In genomic region chr11:83014951-83015350, GRCh38 we compare ENCODE assay signal across 22 cellular contexts.
"Had no signal": no experiment of that assay in that cellular context is flagged by ENCODE, and none has a peak within 500 bp of the region (broad histone marks: within the 10 kb centered on the region; RNA-seq: fewer than 3 reads in every experiment).

No MANE protein-coding gene starts in this region.

- ATAC-seq: activated naive CD4-positive, alpha-beta T cell treated with anti-CD3 and anti-CD28 coated beads, Interleukin-2, amount 50 U/mL, for 72 hours; left cardiac atrium; lower lobe of right lung had no signal

- H3K4me3 ChIP-seq: cardiac muscle cell, lower lobe of right lung, stomach, testis, upper lobe of left lung had no signal

- DNase-seq: activated CD4-positive, alpha-beta T cell treated with anti-CD3 and anti-CD28 coated beads for 1 hour; activated CD4-positive, alpha-beta T cell treated with anti-CD3 and anti-CD28 coated beads, Interleukin-2, amount 50 U/mL, for 48 hours; activated gamma-delta T cell treated with Interleukin-2 at 50 U/mL for 16 hours; amygdala; endodermal cell; foreskin fibroblast; glutamatergic neuron; hippocampal formation; left cardiac atrium; lower lobe of right lung; nucleus accumbens; stimulated activated CD4-positive, alpha-beta T cell treated with anti-CD3 and anti-CD28 coated beads, Interleukin-2, amount 100 ng/mL, for 24 hours; stomach; testis; upper lobe of left lung had no signal

- H3K27ac Mint-ChIP-seq: endodermal cell; nephron; progenitor cell of endocrine pancreas; T-helper 1 cell treated with Interleukin-12 subunit alpha and Interleukin-12 subunit beta and Interleukin-4 antibody, amounts not matched to agents 30 μg/mL and 1 μg/mL, for 36 hours had no signal

- H3K27ac ChIP-seq: cardiac muscle cell, epithelial cell of prostate, lower lobe of right lung, stomach, testis, upper lobe of left lung, VCaP had no signal

- H3K27me3 Mint-ChIP-seq: progenitor cell of endocrine pancreas had no signal

- H3K4me3 Mint-ChIP-seq: endodermal cell; nephron; T-helper 1 cell treated with Interleukin-12 subunit alpha and Interleukin-12 subunit beta and Interleukin-4 antibody, amounts not matched to agents 30 μg/mL and 1 μg/mL, for 36 hours had no signal

- H3K36me3 ChIP-seq: cardiac muscle cell, lower lobe of right lung, stomach, upper lobe of left lung had no signal

- H3K27me3 ChIP-seq: cardiac muscle cell, stomach, testis, upper lobe of left lung had no signal

- H3K9me3 Mint-ChIP-seq: endodermal cell had no signal

- H3K9me3 ChIP-seq: lower lobe of right lung, stomach, testis, upper lobe of left lung had no signal
